In genomic region chr1:179806333-179806732, GRCh38 we compare ENCODE assay signal across 31 cellular contexts.
"Had no signal": no experiment of that assay in that cellular context is flagged by ENCODE, and none has a peak within 500 bp of the region (broad histone marks: within the 10 kb centered on the region; RNA-seq: fewer than 3 reads in every experiment).

No MANE protein-coding gene starts in this region.

- H3K9me3 Mint-ChIP-seq: activated CD4-positive, alpha-beta T cell treated with anti-CD3 and anti-CD28 coated beads, Interleukin-2, amount 10 ng/mL, durations not matched to agents 24 days and 14 days; activated CD8-positive, alpha-beta T cell treated with anti-CD3 and anti-CD28 coated beads for 36 hours; activated naive CD4-positive, alpha-beta T cell treated with anti-CD3 and anti-CD28 coated beads, Interleukin-2, amount 50 U/mL, for 24 hours; activated T-cell treated with anti-CD3 and anti-CD28 coated beads, Interleukin-2, amount 50 U/mL, for 72 hours; activated T-helper 17 cell treated with anti-CD3 and anti-CD28 coated beads, Interleukin-2, amount 50 U/mL, for 72 hours; T-helper 1 cell treated with Interleukin-12 subunit alpha and Interleukin-12 subunit beta and Interleukin-4 antibody, amounts not matched to agents 30 μg/mL and 1 μg/mL, for 36 hours had no signal

- H3K4me3 Mint-ChIP-seq: activated CD4-positive, alpha-beta T cell treated with anti-CD3 and anti-CD28 coated beads, Interleukin-2, amount 10 ng/mL, durations not matched to agents 24 days and 14 days; activated CD8-positive, alpha-beta T cell treated with anti-CD3 and anti-CD28 coated beads for 36 hours; activated naive CD4-positive, alpha-beta T cell treated with anti-CD3 and anti-CD28 coated beads, Interleukin-2, amount 50 U/mL, for 24 hours; activated T-cell treated with anti-CD3 and anti-CD28 coated beads, Interleukin-2, amount 50 U/mL, for 72 hours; activated T-helper 17 cell treated with anti-CD3 and anti-CD28 coated beads, Interleukin-2, amount 50 U/mL, for 72 hours; T-helper 1 cell treated with Interleukin-12 subunit alpha and Interleukin-12 subunit beta and Interleukin-4 antibody, amounts not matched to agents 30 μg/mL and 1 μg/mL, for 36 hours had no signal

- H3K9me3 ChIP-seq: adrenal gland, body of pancreas, breast epithelium, Peyer's patch, SJSA1, SK-N-SH had no signal

- H3K27ac Mint-ChIP-seq: activated CD4-positive, alpha-beta T cell treated with anti-CD3 and anti-CD28 coated beads, Interleukin-2, amount 10 ng/mL, durations not matched to agents 24 days and 14 days; activated CD8-positive, alpha-beta T cell treated with anti-CD3 and anti-CD28 coated beads for 36 hours; activated naive CD4-positive, alpha-beta T cell treated with anti-CD3 and anti-CD28 coated beads, Interleukin-2, amount 50 U/mL, for 24 hours; activated T-cell treated with anti-CD3 and anti-CD28 coated beads, Interleukin-2, amount 50 U/mL, for 72 hours; activated T-helper 17 cell treated with anti-CD3 and anti-CD28 coated beads, Interleukin-2, amount 50 U/mL, for 72 hours; T-helper 1 cell treated with Interleukin-12 subunit alpha and Interleukin-12 subunit beta and Interleukin-4 antibody, amounts not matched to agents 30 μg/mL and 1 μg/mL, for 36 hours had no signal

- H3K27me3 Mint-ChIP-seq: activated CD4-positive, alpha-beta T cell treated with anti-CD3 and anti-CD28 coated beads, Interleukin-2, amount 10 ng/mL, durations not matched to agents 24 days and 14 days had no signal

- H3K4me1 ChIP-seq: adrenal gland, body of pancreas, breast epithelium, Peyer's patch, SJSA1 had no signal

- H3K36me3 ChIP-seq: adrenal gland, breast epithelium, Peyer's patch, SJSA1, WERI-Rb-1 had no signal

- H3K27me3 ChIP-seq: adrenal gland, body of pancreas, breast epithelium, Peyer's patch, SJSA1 had no signal

- H3K4me3 ChIP-seq: adrenal gland, body of pancreas, breast epithelium, Peyer's patch, SJSA1 had no signal

- DNase-seq: activated CD4-positive, alpha-beta T cell treated with anti-CD3 and anti-CD28 coated beads, Interleukin-2, amount 10 ng/mL, durations not matched to agents 24 days and 14 days; activated CD4-positive, alpha-beta T cell treated with anti-CD3 and anti-CD28 coated beads, Interleukin-2, amount 50 U/mL, for 4 hours; activated CD4-positive, CD25-positive, alpha-beta regulatory T cell; activated CD8-positive, alpha-beta T cell treated with anti-CD3 and anti-CD28 coated beads for 36 hours; activated effector memory CD4-positive, alpha-beta T cell treated with anti-CD3 and anti-CD28 coated beads, Interleukin-2, amount 50 U/mL, for 16 hours; activated naive CD4-positive, alpha-beta T cell; activated T-cell treated with anti-CD3 and anti-CD28 coated beads, Interleukin-2, amount 50 U/mL, for 1 hour; activated T-cell treated with anti-CD3 and anti-CD28 coated beads, Interleukin-2, amount 50 U/mL, for 72 hours; adrenal gland; body of pancreas; NCI-H1105; NCI-H1417 treated with DMSO at 0.1 percent for 48 hours; NCI-H187 treated with DMSO at 0.1 percent for 48 hours; NCI-H2081 treated with DMSO at 0.1 percent for 48 hours; NCI-H226; NCI-H446 treated with DMSO at 0.1 percent for 48 hours; NCI-H524; NK-92 treated with Interleukin-12 subunit alpha and Interleukin-12 subunit beta, amount 100 ng/mL, for 24 hours; PC-3; Peyer's patch; RPMI8226; SHP77 treated with DMSO at 0.1 percent for 48 hours; SK-N-SH; T-helper 9 cell; WERI-Rb-1 had no signal

- ATAC-seq: activated CD8-positive, alpha-beta T cell treated with anti-CD3 and anti-CD28 coated beads for 36 hours; activated T-cell treated with anti-CD3 and anti-CD28 coated beads, Interleukin-2, amount 50 U/mL, for 72 hours; activated T-helper 17 cell treated with anti-CD3 and anti-CD28 coated beads, Interleukin-2, amount 50 U/mL, for 72 hours; body of pancreas; PC-3 had no signal

- H3K4me2 ChIP-seq: KMS-11, SK-N-SH had no signal

- H3K27ac ChIP-seq: adrenal gland, body of pancreas, breast epithelium, KMS-11, Peyer's patch, SJSA1, WERI-Rb-1 had no signal

- H3K36me3 Mint-ChIP-seq: activated naive CD4-positive, alpha-beta T cell treated with anti-CD3 and anti-CD28 coated beads, Interleukin-2, amount 50 U/mL, for 24 hours had no signal

- H3K9ac ChIP-seq: KMS-11, SK-N-SH had no signal

- H3K4me1 Mint-ChIP-seq: activated T-helper 17 cell treated with anti-CD3 and anti-CD28 coated beads, Interleukin-2, amount 50 U/mL, for 72 hours had no signal
